1 cellular context compared by ENCODE assay signal in the genomic region with DNA sequence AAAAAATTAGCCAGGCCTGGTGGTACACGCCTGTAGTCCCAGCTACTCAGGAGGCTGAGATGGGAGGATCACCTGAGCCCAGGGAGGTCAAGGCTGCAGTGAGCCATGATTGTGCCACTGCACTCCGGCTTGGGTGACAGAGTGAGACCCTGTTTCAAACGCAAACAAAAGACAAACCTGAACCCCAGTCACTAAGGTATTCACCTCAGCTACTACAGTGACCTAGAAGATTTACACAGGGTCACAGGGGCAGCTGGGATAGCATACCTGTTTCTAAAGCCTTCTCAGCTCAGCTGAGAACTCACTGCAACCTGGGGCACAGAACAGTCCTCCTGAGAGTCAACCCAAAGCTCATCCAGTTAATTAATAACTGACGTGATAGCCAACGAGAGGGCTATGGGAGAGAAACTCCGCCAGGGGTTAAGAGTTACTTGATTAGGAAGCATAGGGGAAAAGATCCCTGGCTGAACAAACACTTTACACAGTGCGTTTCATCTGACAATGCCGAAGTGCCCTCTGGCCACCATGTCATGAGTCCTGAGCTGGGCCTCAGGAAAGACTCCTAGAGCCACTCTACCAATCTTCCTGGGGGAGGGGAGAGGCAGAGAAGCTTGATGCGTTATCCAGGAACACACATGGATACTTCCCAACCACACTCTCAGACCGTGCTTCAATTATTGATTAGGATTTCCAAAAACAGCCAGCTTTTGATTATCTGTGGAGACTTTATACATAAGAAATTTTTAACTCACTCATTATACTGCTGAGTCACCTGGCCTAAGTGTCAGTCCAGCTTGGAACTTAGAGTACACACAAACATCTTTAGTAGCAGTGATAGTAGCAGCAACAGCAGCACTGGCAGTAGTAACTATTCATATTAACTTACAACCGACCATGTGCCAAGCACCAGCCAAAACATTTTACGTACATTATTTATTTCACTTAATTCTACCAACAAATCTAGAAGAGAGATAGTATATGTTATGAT.
A peak's percentile ranks its signal among the peaks of the same experiment; 100 is the strongest.
TF ChIP-seq lines count a peak whose summit lies in the region.

No MANE protein-coding gene starts in this region.

TF ChIP-seq in HepG2, 621 proteins besides CTCF, POLR2A, EP300 and RAD21 (continued from another document):
- TF ChIP-seq, protein P1, sequence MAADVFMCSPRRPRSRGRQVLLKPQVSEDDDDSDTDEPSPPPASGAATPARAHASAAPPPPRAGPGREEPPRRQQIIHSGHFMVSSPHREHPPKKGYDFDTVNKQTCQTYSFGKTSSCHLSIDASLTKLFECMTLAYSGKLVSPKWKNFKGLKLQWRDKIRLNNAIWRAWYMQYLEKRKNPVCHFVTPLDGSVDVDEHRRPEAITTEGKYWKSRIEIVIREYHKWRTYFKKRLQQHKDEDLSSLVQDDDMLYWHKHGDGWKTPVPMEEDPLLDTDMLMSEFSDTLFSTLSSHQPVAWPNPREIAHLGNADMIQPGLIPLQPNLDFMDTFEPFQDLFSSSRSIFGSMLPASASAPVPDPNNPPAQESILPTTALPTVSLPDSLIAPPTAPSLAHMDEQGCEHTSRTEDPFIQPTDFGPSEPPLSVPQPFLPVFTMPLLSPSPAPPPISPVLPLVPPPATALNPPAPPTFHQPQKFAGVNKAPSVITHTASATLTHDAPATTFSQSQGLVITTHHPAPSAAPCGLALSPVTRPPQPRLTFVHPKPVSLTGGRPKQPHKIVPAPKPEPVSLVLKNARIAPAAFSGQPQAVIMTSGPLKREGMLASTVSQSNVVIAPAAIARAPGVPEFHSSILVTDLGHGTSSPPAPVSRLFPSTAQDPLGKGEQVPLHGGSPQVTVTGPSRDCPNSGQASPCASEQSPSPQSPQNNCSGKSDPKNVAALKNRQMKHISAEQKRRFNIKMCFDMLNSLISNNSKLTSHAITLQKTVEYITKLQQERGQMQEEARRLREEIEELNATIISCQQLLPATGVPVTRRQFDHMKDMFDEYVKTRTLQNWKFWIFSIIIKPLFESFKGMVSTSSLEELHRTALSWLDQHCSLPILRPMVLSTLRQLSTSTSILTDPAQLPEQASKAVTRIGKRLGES (CRISPR knock-in tag; IDR thresholded peaks at IDR 0.05; ENCODE audit: borderline replicate concordance) = no peak
- TF ChIP-seq NFKB2 (CRISPR knock-in tag; IDR thresholded peaks at IDR 0.05; ENCODE audit: borderline replicate concordance) = no peak
- peak; percentile 91 for TF ChIP-seq NFE2L2 (IDR thresholded peaks at IDR 0.05; ENCODE audit: low read length)
- TF ChIP-seq, protein P2, sequence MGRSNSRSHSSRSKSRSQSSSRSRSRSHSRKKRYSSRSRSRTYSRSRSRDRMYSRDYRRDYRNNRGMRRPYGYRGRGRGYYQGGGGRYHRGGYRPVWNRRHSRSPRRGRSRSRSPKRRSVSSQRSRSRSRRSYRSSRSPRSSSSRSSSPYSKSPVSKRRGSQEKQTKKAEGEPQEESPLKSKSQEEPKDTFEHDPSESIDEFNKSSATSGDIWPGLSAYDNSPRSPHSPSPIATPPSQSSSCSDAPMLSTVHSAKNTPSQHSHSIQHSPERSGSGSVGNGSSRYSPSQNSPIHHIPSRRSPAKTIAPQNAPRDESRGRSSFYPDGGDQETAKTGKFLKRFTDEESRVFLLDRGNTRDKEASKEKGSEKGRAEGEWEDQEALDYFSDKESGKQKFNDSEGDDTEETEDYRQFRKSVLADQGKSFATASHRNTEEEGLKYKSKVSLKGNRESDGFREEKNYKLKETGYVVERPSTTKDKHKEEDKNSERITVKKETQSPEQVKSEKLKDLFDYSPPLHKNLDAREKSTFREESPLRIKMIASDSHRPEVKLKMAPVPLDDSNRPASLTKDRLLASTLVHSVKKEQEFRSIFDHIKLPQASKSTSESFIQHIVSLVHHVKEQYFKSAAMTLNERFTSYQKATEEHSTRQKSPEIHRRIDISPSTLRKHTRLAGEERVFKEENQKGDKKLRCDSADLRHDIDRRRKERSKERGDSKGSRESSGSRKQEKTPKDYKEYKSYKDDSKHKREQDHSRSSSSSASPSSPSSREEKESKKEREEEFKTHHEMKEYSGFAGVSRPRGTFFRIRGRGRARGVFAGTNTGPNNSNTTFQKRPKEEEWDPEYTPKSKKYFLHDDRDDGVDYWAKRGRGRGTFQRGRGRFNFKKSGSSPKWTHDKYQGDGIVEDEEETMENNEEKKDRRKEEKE (IDR thresholded peaks at IDR 0.05) = no peak
- TF ChIP-seq NCOA1 (CRISPR knock-in tag; IDR thresholded peaks at IDR 0.05) = no peak
- TF ChIP-seq MYC (CRISPR knock-in tag; IDR thresholded peaks at IDR 0.05; ENCODE audit: borderline replicate concordance) = peak; percentile 65; the same call in 1 of the 2 replicates
- no peak for TF ChIP-seq NBN (conservative IDR thresholded peaks at IDR 0.05)
- 0 out of 2 replicates have a peak, but pooled peaks have one; percentile 45 for TF ChIP-seq ZNF224 (CRISPR knock-in tag; IDR thresholded peaks at IDR 0.05)
- no peak for TF ChIP-seq EZH2 (conservative IDR thresholded peaks at IDR 0.05; ENCODE audit: low read depth, low read length)
- TF ChIP-seq GABPA (IDR thresholded peaks at IDR 0.05; ENCODE audit: low read depth, low read length) = no peak
- no peak for TF ChIP-seq GABPA (CRISPR knock-in tag; IDR thresholded peaks at IDR 0.05; ENCODE audit: low read depth)
- TF ChIP-seq, protein P3, sequence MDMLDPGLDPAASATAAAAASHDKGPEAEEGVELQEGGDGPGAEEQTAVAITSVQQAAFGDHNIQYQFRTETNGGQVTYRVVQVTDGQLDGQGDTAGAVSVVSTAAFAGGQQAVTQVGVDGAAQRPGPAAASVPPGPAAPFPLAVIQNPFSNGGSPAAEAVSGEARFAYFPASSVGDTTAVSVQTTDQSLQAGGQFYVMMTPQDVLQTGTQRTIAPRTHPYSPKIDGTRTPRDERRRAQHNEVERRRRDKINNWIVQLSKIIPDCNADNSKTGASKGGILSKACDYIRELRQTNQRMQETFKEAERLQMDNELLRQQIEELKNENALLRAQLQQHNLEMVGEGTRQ (IDR thresholded peaks at IDR 0.05; ENCODE audit: low read depth, low read length) = no peak
- TF ChIP-seq, protein P3 (CRISPR knock-in tag; IDR thresholded peaks at IDR 0.05; ENCODE audit: borderline replicate concordance) = no peak
- TF ChIP-seq THAP11 (CRISPR knock-in tag; IDR thresholded peaks at IDR 0.05) = no peak
- TF ChIP-seq ZNF274 (CRISPR knock-in tag; IDR thresholded peaks at IDR 0.05) = no peak
- TF ChIP-seq SUZ12 (IDR thresholded peaks at IDR 0.05; ENCODE audit: low read depth, low read length) = no peak
- no peak for TF ChIP-seq ZNF747 (CRISPR knock-in tag; IDR thresholded peaks at IDR 0.05; ENCODE audit: borderline replicate concordance)
- no peak; the same call in 1 of the 2 replicates for TF ChIP-seq ZNF607 (CRISPR knock-in tag; IDR thresholded peaks at IDR 0.05; ENCODE audit: borderline replicate concordance)
- TF ChIP-seq ZNF17 (CRISPR knock-in tag; IDR thresholded peaks at IDR 0.05) = no peak
- TF ChIP-seq ZNF891 (CRISPR knock-in tag; IDR thresholded peaks at IDR 0.05) = no peak
- no peak for TF ChIP-seq ISX (CRISPR knock-in tag; conservative IDR thresholded peaks at IDR 0.05)
- no peak for TF ChIP-seq FOXA1 (IDR thresholded peaks at IDR 0.05)
- peak; percentile 67 for TF ChIP-seq FOXA1 (CRISPR knock-in tag; IDR thresholded peaks at IDR 0.05)
- TF ChIP-seq ZNF720 (CRISPR knock-in tag; IDR thresholded peaks at IDR 0.05) = no peak
- peak; percentile 47; the same call in 1 of the 2 replicates for TF ChIP-seq ZNF230 (CRISPR knock-in tag; IDR thresholded peaks at IDR 0.05)
- TF ChIP-seq, protein P4, sequence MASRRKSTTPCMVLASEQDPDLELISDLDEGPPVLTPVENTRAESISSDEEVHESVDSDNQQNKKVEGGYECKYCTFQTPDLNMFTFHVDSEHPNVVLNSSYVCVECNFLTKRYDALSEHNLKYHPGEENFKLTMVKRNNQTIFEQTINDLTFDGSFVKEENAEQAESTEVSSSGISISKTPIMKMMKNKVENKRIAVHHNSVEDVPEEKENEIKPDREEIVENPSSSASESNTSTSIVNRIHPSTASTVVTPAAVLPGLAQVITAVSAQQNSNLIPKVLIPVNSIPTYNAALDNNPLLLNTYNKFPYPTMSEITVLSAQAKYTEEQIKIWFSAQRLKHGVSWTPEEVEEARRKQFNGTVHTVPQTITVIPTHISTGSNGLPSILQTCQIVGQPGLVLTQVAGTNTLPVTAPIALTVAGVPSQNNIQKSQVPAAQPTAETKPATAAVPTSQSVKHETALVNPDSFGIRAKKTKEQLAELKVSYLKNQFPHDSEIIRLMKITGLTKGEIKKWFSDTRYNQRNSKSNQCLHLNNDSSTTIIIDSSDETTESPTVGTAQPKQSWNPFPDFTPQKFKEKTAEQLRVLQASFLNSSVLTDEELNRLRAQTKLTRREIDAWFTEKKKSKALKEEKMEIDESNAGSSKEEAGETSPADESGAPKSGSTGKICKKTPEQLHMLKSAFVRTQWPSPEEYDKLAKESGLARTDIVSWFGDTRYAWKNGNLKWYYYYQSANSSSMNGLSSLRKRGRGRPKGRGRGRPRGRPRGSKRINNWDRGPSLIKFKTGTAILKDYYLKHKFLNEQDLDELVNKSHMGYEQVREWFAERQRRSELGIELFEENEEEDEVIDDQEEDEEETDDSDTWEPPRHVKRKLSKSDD (CRISPR knock-in tag; IDR thresholded peaks at IDR 0.05; ENCODE audit: low read depth) = no peak
